In the genomic region with DNA sequence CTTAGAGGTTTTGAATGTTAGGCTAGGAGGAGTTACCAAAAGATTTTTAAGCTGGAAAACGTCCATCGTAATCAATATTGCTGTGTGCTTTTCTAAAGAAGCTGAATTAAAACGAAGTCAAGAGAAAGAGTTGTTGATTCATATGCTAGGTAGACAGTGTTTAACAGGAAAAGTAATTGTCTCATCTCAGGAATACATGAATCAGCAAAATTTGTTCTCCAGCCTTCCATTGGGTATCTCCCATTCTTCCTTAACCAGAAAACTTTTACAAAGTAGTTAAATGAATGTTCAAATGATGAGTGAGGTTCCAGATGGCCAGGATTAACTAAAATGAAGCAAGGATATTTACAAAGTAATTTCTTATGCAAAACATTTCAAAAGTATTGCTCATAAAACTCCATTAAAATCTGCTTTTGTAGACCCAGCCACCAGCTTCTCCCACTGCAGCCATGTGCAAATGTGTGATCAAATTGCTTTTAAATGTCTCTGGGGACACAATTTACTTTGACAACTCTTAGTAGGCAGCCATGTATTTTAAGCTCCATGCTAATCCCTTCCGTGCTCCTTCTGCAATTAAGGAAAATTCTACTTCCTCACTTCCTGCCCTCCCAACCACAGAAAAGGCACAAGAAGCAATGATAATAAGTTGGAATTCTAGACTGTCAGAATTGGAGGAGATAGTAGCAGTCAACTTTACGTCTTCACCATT, we compare ENCODE assay signal across 18 cellular contexts.
DNase-seq lines count a peak whose midpoint lies in the region; ATAC-seq, FAIRE-seq and TF ChIP-seq lines count a peak whose summit lies in the region.
"Had no signal": no experiment of that assay in that cellular context is flagged by ENCODE, and none has a peak within 500 bp of the region (broad histone marks: within the 10 kb centered on the region; RNA-seq: fewer than 3 reads in every experiment).

No MANE protein-coding gene starts in this region.

- no peaks in the 10 kb centered on the region for H3K4me1 ChIP-seq in A549
- H3K4me1 ChIP-seq: BE2C, Caco-2, HAP-1 had no signal

- H3K9me3 ChIP-seq in A549: peaks cover 8% of the 10 kb centered on the region; the same call in 2 of the 3 replicates
- H3K9me3 ChIP-seq: BE2C, HAP-1 had no signal

- no peak overlapping the region for H3K4me2 ChIP-seq in A549

- peak overlapping the region; percentile 67 for H3K27ac Mint-ChIP-seq in glutamatergic neuron (ENCODE audit: unreplicated experiment)
- H3K27ac Mint-ChIP-seq: CD4-positive, alpha-beta T cell had no signal

- no peak overlapping the region for H3K27ac ChIP-seq in A549
- H3K27ac ChIP-seq: 22Rv1, GM23248 had no signal

- H3K9me3 Mint-ChIP-seq in glutamatergic neuron (ENCODE audit: unreplicated experiment): no peaks in the 10 kb centered on the region
- peaks cover 13% of the 10 kb centered on the region for H3K9me3 Mint-ChIP-seq in activated T-cell treated with anti-CD3 and anti-CD28 coated beads, Interleukin-2, amount 50 U/mL, for 4 hours

- no peak for TF ChIP-seq CTCF in A549 (IDR thresholded peaks at IDR 0.05)
- TF ChIP-seq CTCF in glutamatergic neuron (IDR thresholded peaks at IDR 0.05; ENCODE audit: partially characterized antibody, unreplicated experiment): no peak

- no peak for ATAC-seq in A549
- ATAC-seq in activated T-cell treated with anti-CD3 and anti-CD28 coated beads, Interleukin-2, amount 50 U/mL, for 4 hours: no peak

- 1% methylated on average over 5 of the region's 5 CpGs for WGBS in A549 (ENCODE audit: missing lambda C conversion rate)

- TF ChIP-seq RAD21 in A549 (conservative IDR thresholded peaks at IDR 0.05 in 1 of 2, IDR thresholded peaks at IDR 0.05 in 1 of 2): no peak

- POLR2A ChIA-PET in A549 (lab: Yijun Ruan, JAX): no interaction called here

- CTCF ChIA-PET in A549 (lab: Yijun Ruan, JAX): no interaction called here

- peaks cover 9% of the 10 kb centered on the region for H3K4me1 Mint-ChIP-seq in glutamatergic neuron (ENCODE audit: low read depth, unreplicated experiment)
- H3K4me1 Mint-ChIP-seq in activated T-cell treated with anti-CD3 and anti-CD28 coated beads, Interleukin-2, amount 50 U/mL, for 4 hours (ENCODE audit: low read depth): no peaks in the 10 kb centered on the region

- H3K27me3 Mint-ChIP-seq in glutamatergic neuron (ENCODE audit: unreplicated experiment): no peaks in the 10 kb centered on the region
- H3K27me3 Mint-ChIP-seq in activated T-cell treated with anti-CD3 and anti-CD28 coated beads, Interleukin-2, amount 50 U/mL, for 4 hours (ENCODE audit: low read depth): peaks cover 15% of the 10 kb centered on the region

- peak overlapping the region; percentile 6 for H3K4me3 Mint-ChIP-seq in glutamatergic neuron (ENCODE audit: unreplicated experiment)
- no peak overlapping the region for H3K4me3 Mint-ChIP-seq in activated T-cell treated with anti-CD3 and anti-CD28 coated beads, Interleukin-2, amount 50 U/mL, for 4 hours
- H3K4me3 Mint-ChIP-seq: CD4-positive, alpha-beta T cell had no signal

- no peak for FAIRE-seq in A549 (lab: Jason Lieb, UNC)
- FAIRE-seq: D721Med, G401.6, GM12891, GM19239 had no signal

- peak; percentile 6 for DNase-seq in NCI-H1436 (lab: John Stamatoyannopoulos, UW)
- no peak for DNase-seq in NCI-H1436 treated with DMSO at 0.1 percent for 48 hours (lab: John Stamatoyannopoulos, UW)
- DNase-seq in A549 (ENCODE audit: low read depth in 1 of 2, low spot score in 1 of 2): no peak
- peak; percentile 8 to 63 for DNase-seq in NCI-H524 (lab: John Stamatoyannopoulos, UW)
- DNase-seq in glutamatergic neuron: no peak
- DNase-seq in activated T-cell treated with anti-CD3 and anti-CD28 coated beads, Interleukin-2, amount 50 U/mL, for 4 hours: no peak
- no peak for DNase-seq in kidney glomerular epithelial cell (lab: John Stamatoyannopoulos, UW)
- DNase-seq: BE2C; C1 segment of cervical spinal cord; Caco-2; CD4-positive, alpha-beta T cell; GM23248 had no signal

- TF ChIP-seq EP300 in A549 (IDR thresholded peaks at IDR 0.05): no peak

- no peak for TF ChIP-seq POLR2A in A549 (IDR thresholded peaks at IDR 0.05; ENCODE audit: low read length)

- H3K36me3 Mint-ChIP-seq in glutamatergic neuron (ENCODE audit: unreplicated experiment): peaks cover 6% of the 10 kb centered on the region
- peaks cover 5% of the 10 kb centered on the region for H3K36me3 Mint-ChIP-seq in activated T-cell treated with anti-CD3 and anti-CD28 coated beads, Interleukin-2, amount 50 U/mL, for 4 hours (ENCODE audit: insufficient read depth)

- no peak overlapping the region for H3K4me3 ChIP-seq in A549
- H3K4me3 ChIP-seq: GM23248, HAP-1 had no signal

TF ChIP-seq in A549, 52 proteins besides CTCF, POLR2A, EP300 and RAD21:
- TF ChIP-seq MAFK (IDR thresholded peaks at IDR 0.05; ENCODE audit: partially characterized antibody) (peak; percentile 86), FOSL2 (IDR thresholded peaks at IDR 0.05) (no peak), FOSL2 (CRISPR knock-in tag; IDR thresholded peaks at IDR 0.05) (no peak)

Comparison
In these comparisons a context has a peak if more than half of its experiments do, and no peak if none do; other contexts are left out.
1. DNase-seq: peak in NCI-H1436 (single experiment) and NCI-H524 (2 of 2); none in NCI-H1436 treated with DMSO at 0.1 percent for 48 hours (single experiment), A549 (0 of 2), glutamatergic neuron (single experiment), activated T-cell treated with anti-CD3 and anti-CD28 coated beads, Interleukin-2, amount 50 U/mL, for 4 hours (single experiment) and kidney glomerular epithelial cell (single experiment).